Comparison of ENCODE assay signal across 9 cellular contexts in the genomic region with DNA sequence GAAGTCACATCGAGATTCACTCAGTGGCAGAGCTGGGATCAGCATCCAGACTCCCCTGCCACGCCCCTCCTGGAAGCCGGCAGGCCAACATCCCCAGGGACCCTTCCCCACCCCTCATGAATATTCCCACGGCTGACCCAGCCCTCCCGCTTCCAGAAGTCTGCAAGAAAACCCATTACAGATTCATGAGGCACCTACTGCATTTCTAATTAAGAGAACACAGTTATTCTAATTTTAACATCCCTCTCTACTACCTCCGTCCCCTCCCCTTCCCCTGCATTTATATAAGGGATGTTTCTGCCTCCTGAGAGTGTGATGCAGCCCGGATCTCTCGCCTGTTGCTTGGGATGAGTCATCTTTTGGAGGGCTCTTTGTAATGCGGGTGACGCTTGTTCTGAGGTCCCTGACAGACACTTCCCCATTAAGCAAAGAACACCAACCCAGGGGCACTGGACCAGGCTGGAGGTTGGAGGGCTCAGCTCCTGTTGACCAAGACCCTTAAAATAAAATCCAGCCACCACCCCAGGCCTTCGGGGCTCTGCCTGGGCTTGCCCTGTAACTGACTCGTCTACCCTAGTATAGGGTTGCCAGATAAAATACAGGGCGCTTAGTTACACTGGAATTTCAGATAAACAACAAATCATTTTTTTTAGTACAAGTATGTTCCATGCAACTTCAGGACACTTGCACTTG.
DNase-seq lines count a peak whose midpoint lies in the region; TF ChIP-seq lines count a peak whose summit lies in the region.
"Had no signal": no experiment of that assay in that cellular context is flagged by ENCODE, and none has a peak within 500 bp of the region (broad histone marks: within the 10 kb centered on the region; RNA-seq: fewer than 3 reads in every experiment).

No MANE protein-coding gene starts in this region.

- H3K27me3 ChIP-seq in WERI-Rb-1 (ENCODE audit: insufficient read depth, low read depth, severe bottlenecking): no peaks in the 10 kb centered on the region

- H3K4me3 Mint-ChIP-seq in activated T-cell treated with anti-CD3 and anti-CD28 coated beads, Interleukin-2, amount 50 U/mL, for 24 hours: no peak overlapping the region
- H3K4me3 Mint-ChIP-seq: dendritic cell treated with granulocyte-macrophage colony-stimulating factor and Interleukin-4, amounts not matched to agents 40 ng/mL and 50 ng/mL, for 4 days had no signal

- no peak overlapping the region for H3K27ac ChIP-seq in HEK293 (ENCODE audit: extremely low read depth, low read depth, low read length)
- H3K27ac ChIP-seq in WERI-Rb-1: no peak overlapping the region

- H3K27me3 Mint-ChIP-seq in activated T-cell treated with anti-CD3 and anti-CD28 coated beads, Interleukin-2, amount 50 U/mL, for 24 hours: peaks cover 14% of the 10 kb centered on the region

- TF ChIP-seq CTCF in HEK293 (tag by site-specific recombination; IDR thresholded peaks at IDR 0.05) (no peak), WERI-Rb-1 (IDR thresholded peaks at IDR 0.05; ENCODE audit: low read depth, low read length) (no peak)

- H3K36me3 ChIP-seq in HEK293 (ENCODE audit: control insufficient read depth in 2 of 2, insufficient read depth in 1 of 2, low read length in 2 of 2): no peaks in the 10 kb centered on the region
- no peaks in the 10 kb centered on the region for H3K36me3 ChIP-seq in WERI-Rb-1

- H3K36me3 Mint-ChIP-seq in activated T-cell treated with anti-CD3 and anti-CD28 coated beads, Interleukin-2, amount 50 U/mL, for 24 hours (ENCODE audit: low read depth): no peaks in the 10 kb centered on the region

- no peaks in the 10 kb centered on the region for H3K9me3 Mint-ChIP-seq in activated T-cell treated with anti-CD3 and anti-CD28 coated beads, Interleukin-2, amount 50 U/mL, for 24 hours
- H3K9me3 Mint-ChIP-seq: dendritic cell treated with granulocyte-macrophage colony-stimulating factor and Interleukin-4, amounts not matched to agents 40 ng/mL and 50 ng/mL, for 4 days had no signal

- no peak overlapping the region for H3K4me3 ChIP-seq in HEK293 (ENCODE audit: low read depth, low read length)
- H3K4me3 ChIP-seq in WERI-Rb-1 (ENCODE audit: low read depth, low read length): no peak overlapping the region

- 0 out of 2 replicates have a peak, but pooled peaks cover 5% of the 10 kb centered on the region for H3K4me1 ChIP-seq in HEK293 (ENCODE audit: control insufficient read depth, insufficient read depth, low read length)

- POLR2A ChIA-PET in HEK293 (lab: Yijun Ruan, JAX): no interaction called here

- H3K4me1 Mint-ChIP-seq in activated T-cell treated with anti-CD3 and anti-CD28 coated beads, Interleukin-2, amount 50 U/mL, for 24 hours (ENCODE audit: low read depth): peaks cover under 1% of the 10 kb centered on the region

- DNase-seq in DMS153 (lab: John Stamatoyannopoulos, UW) (peak; percentile 39), RKO (ENCODE audit: low spot score) (peak; percentile 80), glomerular endothelial cell (ENCODE audit: extremely low read depth, low read depth, low spot score) (peak; percentile 7), WERI-Rb-1 (no peak)
- DNase-seq in activated CD4-positive, alpha-beta T cell treated with anti-CD3 and anti-CD28 coated beads for 1 hour: no peak
- DNase-seq in activated T-cell treated with anti-CD3 and anti-CD28 coated beads, Interleukin-2, amount 50 U/mL, for 24 hours: no peak
- no peak for DNase-seq in activated CD4-positive, alpha-beta T cell treated with anti-CD3 and anti-CD28 coated beads, Interleukin-2, amount 50 U/mL, for 48 hours

- H3K9me3 ChIP-seq in HEK293 (ENCODE audit: control insufficient read depth, insufficient read depth, low read depth, low read length) (no peaks in the 10 kb centered on the region), WERI-Rb-1 (ENCODE audit: severe bottlenecking) (no peaks in the 10 kb centered on the region)

- H3K27ac Mint-ChIP-seq in activated T-cell treated with anti-CD3 and anti-CD28 coated beads, Interleukin-2, amount 50 U/mL, for 24 hours: no peak overlapping the region
- H3K27ac Mint-ChIP-seq: dendritic cell treated with granulocyte-macrophage colony-stimulating factor and Interleukin-4, amounts not matched to agents 40 ng/mL and 50 ng/mL, for 4 days had no signal

- CTCF ChIA-PET in HEK293 (lab: Yijun Ruan, JAX): no interaction called here

TF ChIP-seq in HEK293, 187 proteins besides CTCF, POLR2A, EP300 and RAD21 (continues in another document):
- TF ChIP-seq, protein P1, sequence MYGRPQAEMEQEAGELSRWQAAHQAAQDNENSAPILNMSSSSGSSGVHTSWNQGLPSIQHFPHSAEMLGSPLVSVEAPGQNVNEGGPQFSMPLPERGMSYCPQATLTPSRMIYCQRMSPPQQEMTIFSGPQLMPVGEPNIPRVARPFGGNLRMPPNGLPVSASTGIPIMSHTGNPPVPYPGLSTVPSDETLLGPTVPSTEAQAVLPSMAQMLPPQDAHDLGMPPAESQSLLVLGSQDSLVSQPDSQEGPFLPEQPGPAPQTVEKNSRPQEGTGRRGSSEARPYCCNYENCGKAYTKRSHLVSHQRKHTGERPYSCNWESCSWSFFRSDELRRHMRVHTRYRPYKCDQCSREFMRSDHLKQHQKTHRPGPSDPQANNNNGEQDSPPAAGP (tag by site-specific recombination; IDR thresholded peaks at IDR 0.05): peak; percentile 28; the same call in 1 of the 2 replicates
- peak; percentile 41; the same call in 1 of the 2 replicates for TF ChIP-seq ZNF629 (tag by site-specific recombination; IDR thresholded peaks at IDR 0.05)
- TF ChIP-seq ZNF776 (tag by site-specific recombination; IDR thresholded peaks at IDR 0.05; ENCODE audit: borderline replicate concordance): no peak
- no peak for TF ChIP-seq ZNF555 (tag by site-specific recombination; conservative IDR thresholded peaks at IDR 0.05)
- TF ChIP-seq, protein P2, sequence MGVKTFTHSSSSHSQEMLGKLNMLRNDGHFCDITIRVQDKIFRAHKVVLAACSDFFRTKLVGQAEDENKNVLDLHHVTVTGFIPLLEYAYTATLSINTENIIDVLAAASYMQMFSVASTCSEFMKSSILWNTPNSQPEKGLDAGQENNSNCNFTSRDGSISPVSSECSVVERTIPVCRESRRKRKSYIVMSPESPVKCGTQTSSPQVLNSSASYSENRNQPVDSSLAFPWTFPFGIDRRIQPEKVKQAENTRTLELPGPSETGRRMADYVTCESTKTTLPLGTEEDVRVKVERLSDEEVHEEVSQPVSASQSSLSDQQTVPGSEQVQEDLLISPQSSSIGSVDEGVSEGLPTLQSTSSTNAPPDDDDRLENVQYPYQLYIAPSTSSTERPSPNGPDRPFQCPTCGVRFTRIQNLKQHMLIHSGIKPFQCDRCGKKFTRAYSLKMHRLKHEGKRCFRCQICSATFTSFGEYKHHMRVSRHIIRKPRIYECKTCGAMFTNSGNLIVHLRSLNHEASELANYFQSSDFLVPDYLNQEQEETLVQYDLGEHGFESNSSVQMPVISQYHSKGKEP (tag by site-specific recombination; IDR thresholded peaks at IDR 0.05): peak; percentile 54; the same call in 1 of the 2 replicates
- TF ChIP-seq ZBTB48 (tag by site-specific recombination; IDR thresholded peaks at IDR 0.05): peak; percentile 72
- TF ChIP-seq KLF9 (tag by site-specific recombination; IDR thresholded peaks at IDR 0.05; ENCODE audit: low read depth): peak; percentile 49; the same call in 1 of the 2 replicates
- TF ChIP-seq ZBTB20 (tag by site-specific recombination; IDR thresholded peaks at IDR 0.05): peak; percentile 41; the same call in 1 of the 2 replicates
- TF ChIP-seq ZBTB8A (tag by site-specific recombination; IDR thresholded peaks at IDR 0.05): peak; percentile 57
- TF ChIP-seq ZBTB17 (tag by site-specific recombination; IDR thresholded peaks at IDR 0.05): peak; percentile 29; the same call in 1 of the 2 replicates
- TF ChIP-seq, protein P3, sequence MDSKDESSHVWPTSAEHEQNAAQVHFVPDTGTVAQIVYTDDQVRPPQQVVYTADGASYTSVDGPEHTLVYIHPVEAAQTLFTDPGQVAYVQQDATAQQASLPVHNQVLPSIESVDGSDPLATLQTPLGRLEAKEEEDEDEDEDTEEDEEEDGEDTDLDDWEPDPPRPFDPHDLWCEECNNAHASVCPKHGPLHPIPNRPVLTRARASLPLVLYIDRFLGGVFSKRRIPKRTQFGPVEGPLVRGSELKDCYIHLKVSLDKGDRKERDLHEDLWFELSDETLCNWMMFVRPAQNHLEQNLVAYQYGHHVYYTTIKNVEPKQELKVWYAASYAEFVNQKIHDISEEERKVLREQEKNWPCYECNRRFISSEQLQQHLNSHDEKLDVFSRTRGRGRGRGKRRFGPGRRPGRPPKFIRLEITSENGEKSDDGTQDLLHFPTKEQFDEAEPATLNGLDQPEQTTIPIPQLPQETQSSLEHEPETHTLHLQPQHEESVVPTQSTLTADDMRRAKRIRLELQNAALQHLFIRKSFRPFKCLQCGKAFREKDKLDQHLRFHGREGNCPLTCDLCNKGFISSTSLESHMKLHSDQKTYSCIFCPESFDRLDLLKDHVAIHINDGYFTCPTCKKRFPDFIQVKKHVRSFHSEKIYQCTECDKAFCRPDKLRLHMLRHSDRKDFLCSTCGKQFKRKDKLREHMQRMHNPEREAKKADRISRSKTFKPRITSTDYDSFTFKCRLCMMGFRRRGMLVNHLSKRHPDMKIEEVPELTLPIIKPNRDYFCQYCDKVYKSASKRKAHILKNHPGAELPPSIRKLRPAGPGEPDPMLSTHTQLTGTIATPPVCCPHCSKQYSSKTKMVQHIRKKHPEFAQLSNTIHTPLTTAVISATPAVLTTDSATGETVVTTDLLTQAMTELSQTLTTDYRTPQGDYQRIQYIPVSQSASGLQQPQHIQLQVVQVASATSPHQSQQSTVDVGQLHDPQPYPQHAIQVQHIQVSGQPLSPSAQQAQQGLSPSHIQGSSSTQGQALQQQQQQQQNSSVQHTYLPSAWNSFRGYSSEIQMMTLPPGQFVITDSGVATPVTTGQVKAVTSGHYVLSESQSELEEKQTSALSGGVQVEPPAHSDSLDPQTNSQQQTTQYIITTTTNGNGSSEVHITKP (tag by site-specific recombination; IDR thresholded peaks at IDR 0.05): peak; percentile 69
- peak; percentile 66; the same call in 1 of the 2 replicates for TF ChIP-seq ZNF600 (tag by site-specific recombination; IDR thresholded peaks at IDR 0.05)
- peak; percentile 90 for TF ChIP-seq SCRT1 (tag by site-specific recombination; IDR thresholded peaks at IDR 0.05; ENCODE audit: borderline replicate concordance)
- 0 out of 2 replicates have a peak, but pooled peaks have one; percentile 27 for TF ChIP-seq ZNF660 (tag by site-specific recombination; IDR thresholded peaks at IDR 0.05)

Comparison
In these comparisons a context has a peak if more than half of its experiments do, and no peak if none do; other contexts are left out.
1. DNase-seq: peak in DMS153 (single experiment), RKO (single experiment) and glomerular endothelial cell (single experiment); none in WERI-Rb-1 (single experiment), activated CD4-positive, alpha-beta T cell treated with anti-CD3 and anti-CD28 coated beads for 1 hour (single experiment), activated T-cell treated with anti-CD3 and anti-CD28 coated beads, Interleukin-2, amount 50 U/mL, for 24 hours (single experiment) and activated CD4-positive, alpha-beta T cell treated with anti-CD3 and anti-CD28 coated beads, Interleukin-2, amount 50 U/mL, for 48 hours (0 of 2).